Comparison of ENCODE assay signal across 10 cellular contexts in the genomic region with DNA sequence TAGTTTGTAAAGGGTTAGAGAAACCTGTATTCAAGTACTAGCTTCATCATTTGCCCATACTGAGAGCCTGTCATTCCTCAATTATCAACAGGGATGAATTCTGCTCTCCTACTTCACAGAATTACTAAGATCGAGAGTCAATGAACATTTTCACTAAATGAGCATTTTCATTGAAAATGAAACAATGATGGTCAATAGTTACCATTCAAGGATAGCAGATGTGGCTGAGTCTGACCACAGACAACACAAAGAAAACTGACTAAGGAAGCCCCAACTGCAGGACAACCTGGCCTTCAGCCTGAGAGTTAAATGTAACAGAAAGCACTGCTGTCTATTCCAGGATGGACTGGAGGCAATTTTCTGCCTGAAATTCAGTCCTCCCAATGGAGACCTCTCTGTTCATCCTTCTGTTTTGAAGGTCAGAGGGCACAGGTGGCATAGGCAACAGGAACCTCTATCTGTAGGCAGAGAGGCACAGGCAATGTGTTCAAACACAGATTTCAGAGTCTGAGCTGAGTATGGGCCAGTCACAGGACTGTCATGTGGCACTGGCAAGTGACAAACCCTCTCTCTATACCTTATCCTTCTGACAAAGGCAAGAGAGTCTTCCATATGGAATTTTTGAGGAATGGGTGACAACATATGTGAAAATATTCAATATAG. TPM values are rescaled to one million over a fixed set of nuclear protein-coding genes. Genes with fewer than 3 reads are reported as not detected.
DNase-seq lines count a peak whose midpoint lies in the region; ATAC-seq, FAIRE-seq and TF ChIP-seq lines count a peak whose summit lies in the region.
"Had no signal": no experiment of that assay in that cellular context is flagged by ENCODE, and none has a peak within 500 bp of the region (broad histone marks: within the 10 kb centered on the region; RNA-seq: fewer than 3 reads in every experiment).

No MANE protein-coding gene starts in this region.

- TF ChIP-seq CTCF in psoas muscle (IDR thresholded peaks at IDR 0.05) (no peak), lower leg skin (IDR thresholded peaks at IDR 0.05) (no peak)

- H3K9me3 Mint-ChIP-seq in activated T-helper 17 cell treated with anti-CD3 and anti-CD28 coated beads, Interleukin-2, amount 50 U/mL, for 72 hours, result no peaks in the 10 kb centered on the region
- H3K9me3 Mint-ChIP-seq: effector memory CD8-positive, alpha-beta T cell had no signal

- no peak for TF ChIP-seq POLR2A in lower leg skin (IDR thresholded peaks at IDR 0.05)

- H3K4me1 Mint-ChIP-seq in activated T-helper 17 cell treated with anti-CD3 and anti-CD28 coated beads, Interleukin-2, amount 50 U/mL, for 72 hours, result peaks cover 20% of the 10 kb centered on the region

- H3K4me3 Mint-ChIP-seq in activated T-helper 17 cell treated with anti-CD3 and anti-CD28 coated beads, Interleukin-2, amount 50 U/mL, for 72 hours, result peak overlapping the region; percentile 50
- H3K4me3 Mint-ChIP-seq: effector memory CD8-positive, alpha-beta T cell had no signal

- H3K27ac ChIP-seq in psoas muscle, result no peak overlapping the region
- H3K27ac ChIP-seq: HL-60 had no signal

- peaks cover 13% of the 10 kb centered on the region for H3K4me1 ChIP-seq in psoas muscle

- H3K4me3 ChIP-seq in psoas muscle (no peak overlapping the region), lower leg skin (ENCODE audit: low read depth, poor library complexity, severe bottlenecking) (no peak overlapping the region)

- FAIRE-seq in GM18507 (lab: Jason Lieb, UNC), result peak; percentile 81

- ATAC-seq in GM21825 (IDR thresholded peaks at IDR 0.05; ENCODE audit: unreplicated experiment), result peak; percentile 49
- peak; percentile 88 for ATAC-seq in activated T-helper 17 cell treated with anti-CD3 and anti-CD28 coated beads, Interleukin-2, amount 50 U/mL, for 72 hours (replicated peaks)
- ATAC-seq in psoas muscle, result peak; percentile 2 to 29 (median 27)
- ATAC-seq in GM18519 (IDR thresholded peaks at IDR 0.05; ENCODE audit: low FRiP score, unreplicated experiment), result no peak

- no peaks in the 10 kb centered on the region for H3K27me3 ChIP-seq in psoas muscle (ENCODE audit: insufficient read depth in 3 of 3, low read length in 2 of 3)

- H3K27me3 Mint-ChIP-seq in activated T-helper 17 cell treated with anti-CD3 and anti-CD28 coated beads, Interleukin-2, amount 50 U/mL, for 72 hours, result no peaks in the 10 kb centered on the region
- H3K27me3 Mint-ChIP-seq: effector memory CD8-positive, alpha-beta T cell had no signal

- DNase-seq in GM18507 (ENCODE audit: extremely low spot score, insufficient read length, low read depth) (no peak), psoas muscle (no peak), iPS-NIHi11 (ENCODE audit: low spot score) (no peak), COLO829 (ENCODE audit: low spot score) (no peak), lower leg skin (ENCODE audit: low spot score in 2 of 2) (no peak)

- peaks cover 90% of the 10 kb centered on the region for H3K36me3 Mint-ChIP-seq in activated T-helper 17 cell treated with anti-CD3 and anti-CD28 coated beads, Interleukin-2, amount 50 U/mL, for 72 hours (ENCODE audit: low read depth)

- 92 to 97% (median 93%) methylated on average over 1 of the region's 1 CpG for WGBS in psoas muscle, 3 donors
- 85 to 89% methylated on average over 1 of the region's 1 CpG for WGBS in lower leg skin, 2 donors

- H3K27ac Mint-ChIP-seq in activated T-helper 17 cell treated with anti-CD3 and anti-CD28 coated beads, Interleukin-2, amount 50 U/mL, for 72 hours, result peak overlapping the region; percentile 70
- H3K27ac Mint-ChIP-seq: effector memory CD8-positive, alpha-beta T cell had no signal

- intact Hi-C loops in psoas muscle (cut with DNase I), result loop anchor here (2.0 to 10.0 kb wide), 5 partner anchors 44 to 134 kb away; a partner anchor contains a TSS
- intact Hi-C loops in lower leg skin (cut with DNase I; ENCODE audit: low total_unique reads), result loop anchor here (5.0 kb wide), 1 partner anchor 154 kb away; no protein-coding TSS in a partner anchor

- H3K36me3 ChIP-seq in psoas muscle (ENCODE audit: insufficient read depth in 1 of 2, low read depth in 1 of 2), result peaks cover 4 to 41% of the 10 kb centered on the region in 2 donors

- H3K9me3 ChIP-seq in psoas muscle, result no peaks in the 10 kb centered on the region

RNA-seq across cellular contexts. Expression of a gene that starts 19.5 kb away (rescaled TPM):
- total RNA-seq in activated T-helper 17 cell treated with anti-CD3 and anti-CD28 coated beads, Interleukin-2, amount 50 U/mL, for 72 hours, result 100 to 1,000 TPM in 1 of 2 donors, 10 to 100 TPM in 1; 78.4 to 181 TPM
- total RNA-seq in psoas muscle (1 to 10 TPM; 1.4 to 6.7 (median 2.3) TPM), lower leg skin (10 to 100 TPM; 11.0 to 30.9 (median 21.8) TPM)
- polyA plus RNA-seq in psoas muscle, result 1 to 10 TPM; 1.6 to 3.3 (median 2.1) TPM

RNA-seq across cellular contexts. Expression of a gene that starts 34.7 kb away (rescaled TPM):
- 1 to 10 TPM; 4.9 to 9.2 TPM for total RNA-seq in activated T-helper 17 cell treated with anti-CD3 and anti-CD28 coated beads, Interleukin-2, amount 50 U/mL, for 72 hours
- total RNA-seq in psoas muscle (1 to 10 TPM in 2 of 4 donors, under 1 TPM in 2; 0.60 to 1.5 (median 0.92) TPM), lower leg skin (1 to 10 TPM; 2.1 to 9.5 (median 4.4) TPM)
- polyA plus RNA-seq in psoas muscle, result 1 to 10 TPM in 1 of 3 donors, under 1 TPM in 2; 0.21 to 1.1 (median 0.80) TPM

RNA-seq across cellular contexts. Expression of a gene that starts 37.2 kb away (rescaled TPM):
- 10 to 100 TPM in 1 of 2 donors, 1 to 10 TPM in 1; 4.8 to 13.4 TPM for total RNA-seq in activated T-helper 17 cell treated with anti-CD3 and anti-CD28 coated beads, Interleukin-2, amount 50 U/mL, for 72 hours
- 1 to 10 TPM in 1 of 4 donors, under 1 TPM in 2, not detected in 1; 0.77 to 1.9 (median 0.88) TPM for total RNA-seq in psoas muscle
- polyA plus RNA-seq in psoas muscle, result 1 to 10 TPM in 2 of 3 donors, under 1 TPM in 1; 0.68 to 2.4 (median 1.3) TPM
- 10 to 100 TPM in 3 of 4 donors, 1 to 10 TPM in 1; 9.4 to 33.6 (median 23.5) TPM for total RNA-seq in lower leg skin

RNA-seq across cellular contexts. Expression of a gene that starts 43.5 kb away (rescaled TPM):
- total RNA-seq in activated T-helper 17 cell treated with anti-CD3 and anti-CD28 coated beads, Interleukin-2, amount 50 U/mL, for 72 hours, result 1,000 to 10,000 TPM; 2,238 to 2,546 TPM
- total RNA-seq in psoas muscle (1,000 to 10,000 TPM in 2 of 4 donors, 100 to 1,000 TPM in 2; 978 to 1,214 (median 1,068) TPM), lower leg skin (100 to 1,000 TPM; 538 to 966 (median 735) TPM)
- 1,000 to 10,000 TPM in 2 of 3 donors, 100 to 1,000 TPM in 1; 883 to 1,789 (median 1,153) TPM for polyA plus RNA-seq in psoas muscle

RNA-seq across cellular contexts. Expression of a gene that starts 45.6 kb away (rescaled TPM):
- 10 to 100 TPM in 1 of 2 donors, 1 to 10 TPM in 1; 4.1 to 22.4 TPM for total RNA-seq in activated T-helper 17 cell treated with anti-CD3 and anti-CD28 coated beads, Interleukin-2, amount 50 U/mL, for 72 hours
- total RNA-seq in psoas muscle (10 to 100 TPM in 1 of 4 donors, 1 to 10 TPM in 3; 7.8 to 12.2 (median 9.1) TPM), lower leg skin (100 to 1,000 TPM in 2 of 4 donors, 10 to 100 TPM in 2; 76.6 to 138 (median 103) TPM)
- polyA plus RNA-seq in psoas muscle, result 10 to 100 TPM in 2 of 3 donors, 1 to 10 TPM in 1; 9.1 to 21.0 (median 10.6) TPM
